1 cellular context compared by ENCODE assay signal in genomic region chr4:87934157-87934704, GRCh38.
TF ChIP-seq lines count a peak whose summit lies in the region.

No MANE protein-coding gene starts in this region.

TF ChIP-seq in H1, 55 proteins besides CTCF, POLR2A, EP300 and RAD21:
- TF ChIP-seq USF2 (IDR thresholded peaks at IDR 0.05; ENCODE audit: low read length) (no peak), HDAC6 (IDR thresholded peaks at IDR 0.05; ENCODE audit: low read depth, low read length) (no peak), POLR2AphosphoS5 (IDR thresholded peaks at IDR 0.05; ENCODE audit: low read depth, low read length) (peak; percentile 88; the same call in 1 of the 2 replicates), SIN3A (conservative IDR thresholded peaks at IDR 0.05 in 1 of 2, IDR thresholded peaks at IDR 0.05 in 1 of 2; ENCODE audit: low read depth in 1 of 2, low read length in 2 of 2) (0 out of 4 replicates have a peak, but pooled peaks of 1 of the 2 experiments have one; percentile 35)
